In the genomic region with DNA sequence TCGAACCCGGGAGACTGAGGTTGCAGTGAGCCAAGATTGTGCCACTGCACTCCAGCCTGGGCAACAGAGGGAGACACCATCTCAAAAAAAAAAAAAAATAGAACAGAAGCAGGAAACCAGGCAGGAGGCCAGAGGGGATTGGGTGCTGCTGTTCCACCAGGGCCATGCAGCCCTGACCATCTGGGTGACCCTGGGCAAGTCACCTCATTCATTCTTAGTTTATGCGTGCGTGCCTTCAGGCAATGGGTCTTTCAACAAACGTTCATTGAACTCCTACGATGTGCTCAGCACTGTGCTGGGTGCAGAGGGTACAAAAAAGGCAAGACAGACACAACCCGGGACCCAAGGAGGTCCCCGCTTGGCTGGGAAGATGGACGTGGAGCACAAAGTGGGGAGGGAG, we compare ENCODE assay signal across 20 cellular contexts. TPM values are rescaled to one million over a fixed set of nuclear protein-coding genes. Genes with fewer than 3 reads are reported as not detected.
"Had no signal": no experiment of that assay in that cellular context is flagged by ENCODE, and none has a peak within 500 bp of the region (broad histone marks: within the 10 kb centered on the region; RNA-seq: fewer than 3 reads in every experiment).

No MANE protein-coding gene starts in this region.

- H3K27ac Mint-ChIP-seq: activated CD8-positive, alpha-beta memory T cell treated with anti-CD3 and anti-CD28 coated beads, Interleukin-2, amount 10 ng/mL, durations not matched to agents 7 days and 5 days; activated naive CD8-positive, alpha-beta T cell treated with anti-CD3 and anti-CD28 coated beads for 36 hours; activated T-helper 17 cell treated with anti-CD3 and anti-CD28 coated beads, Interleukin-2, amount 50 U/mL, for 72 hours; stimulated activated effector memory CD8-positive, alpha-beta T cell treated with anti-CD3 and anti-CD28 coated beads, Interleukin-12 subunit alpha, Interleukin-12 subunit beta, amount 100 ng/mL, for 72 hours had no signal

- ATAC-seq: activated CD8-positive, alpha-beta memory T cell treated with anti-CD3 and anti-CD28 coated beads, Interleukin-2, amount 10 ng/mL, durations not matched to agents 7 days and 5 days; activated T-helper 17 cell treated with anti-CD3 and anti-CD28 coated beads, Interleukin-2, amount 50 U/mL, for 72 hours; foreskin keratinocyte; stimulated activated effector memory CD8-positive, alpha-beta T cell treated with anti-CD3 and anti-CD28 coated beads, Interleukin-12 subunit alpha, Interleukin-12 subunit beta, amount 100 ng/mL, for 72 hours had no signal

- H3K9me3 ChIP-seq: colonic mucosa, left lung, ovary, tibial nerve, vagina had no signal

- DNase-seq: activated CD4-positive, alpha-beta T cell treated with anti-CD3 and anti-CD28 coated beads, Interleukin-2, amount 50 U/mL, for 48 hours; activated CD8-positive, alpha-beta memory T cell treated with anti-CD3 and anti-CD28 coated beads, Interleukin-2, amount 10 ng/mL, durations not matched to agents 7 days and 5 days; activated naive CD4-positive, alpha-beta T cell; activated naive CD8-positive, alpha-beta T cell treated with anti-CD3 and anti-CD28 coated beads for 36 hours; brain microvascular endothelial cell; colonic mucosa; foreskin keratinocyte; kidney; left lung; mammary epithelial cell; ovary; stimulated activated CD4-positive, alpha-beta T cell treated with anti-CD3 and anti-CD28 coated beads, Interleukin-4, amount 100 ng/mL, for 24 hours; T-helper 2 cell; WERI-Rb-1 had no signal

- H3K36me3 Mint-ChIP-seq: activated CD8-positive, alpha-beta memory T cell treated with anti-CD3 and anti-CD28 coated beads, Interleukin-2, amount 10 ng/mL, durations not matched to agents 7 days and 5 days; activated naive CD8-positive, alpha-beta T cell treated with anti-CD3 and anti-CD28 coated beads for 36 hours had no signal

- H3K4me2 ChIP-seq: smooth muscle cell had no signal

- H3K4me3 ChIP-seq: colonic mucosa, left lung, ovary, smooth muscle cell had no signal

- H3K27me3 ChIP-seq: brain microvascular endothelial cell, colonic mucosa, foreskin keratinocyte, ovary, tibial nerve, vagina had no signal

- H3K9me3 Mint-ChIP-seq: activated naive CD8-positive, alpha-beta T cell treated with anti-CD3 and anti-CD28 coated beads for 36 hours; activated T-helper 17 cell treated with anti-CD3 and anti-CD28 coated beads, Interleukin-2, amount 50 U/mL, for 72 hours; central memory CD8-positive, alpha-beta T cell; stimulated activated effector memory CD8-positive, alpha-beta T cell treated with anti-CD3 and anti-CD28 coated beads, Interleukin-12 subunit alpha, Interleukin-12 subunit beta, amount 100 ng/mL, for 72 hours had no signal

- H3K4me1 Mint-ChIP-seq: activated T-helper 17 cell treated with anti-CD3 and anti-CD28 coated beads, Interleukin-2, amount 50 U/mL, for 72 hours had no signal

- H3K4me1 ChIP-seq: colonic mucosa had no signal

- H3K4me3 Mint-ChIP-seq: activated CD8-positive, alpha-beta memory T cell treated with anti-CD3 and anti-CD28 coated beads, Interleukin-2, amount 10 ng/mL, durations not matched to agents 7 days and 5 days; activated naive CD8-positive, alpha-beta T cell treated with anti-CD3 and anti-CD28 coated beads for 36 hours; activated T-helper 17 cell treated with anti-CD3 and anti-CD28 coated beads, Interleukin-2, amount 50 U/mL, for 72 hours; central memory CD8-positive, alpha-beta T cell; stimulated activated effector memory CD8-positive, alpha-beta T cell treated with anti-CD3 and anti-CD28 coated beads, Interleukin-12 subunit alpha, Interleukin-12 subunit beta, amount 100 ng/mL, for 72 hours had no signal

- H3K27ac ChIP-seq: brain microvascular endothelial cell, colonic mucosa, foreskin keratinocyte, ovary, WERI-Rb-1 had no signal

- H3K36me3 ChIP-seq: brain microvascular endothelial cell, colonic mucosa, left lung, ovary, tibial nerve, vagina, WERI-Rb-1 had no signal

RNA-seq across cellular contexts. Expression of a gene that starts 48.7 kb away (rescaled TPM):
- total RNA-seq: activated T-helper 17 cell treated with anti-CD3 and anti-CD28 coated beads, Interleukin-2, amount 50 U/mL, for 72 hours had no signal
